In the genomic region with DNA sequence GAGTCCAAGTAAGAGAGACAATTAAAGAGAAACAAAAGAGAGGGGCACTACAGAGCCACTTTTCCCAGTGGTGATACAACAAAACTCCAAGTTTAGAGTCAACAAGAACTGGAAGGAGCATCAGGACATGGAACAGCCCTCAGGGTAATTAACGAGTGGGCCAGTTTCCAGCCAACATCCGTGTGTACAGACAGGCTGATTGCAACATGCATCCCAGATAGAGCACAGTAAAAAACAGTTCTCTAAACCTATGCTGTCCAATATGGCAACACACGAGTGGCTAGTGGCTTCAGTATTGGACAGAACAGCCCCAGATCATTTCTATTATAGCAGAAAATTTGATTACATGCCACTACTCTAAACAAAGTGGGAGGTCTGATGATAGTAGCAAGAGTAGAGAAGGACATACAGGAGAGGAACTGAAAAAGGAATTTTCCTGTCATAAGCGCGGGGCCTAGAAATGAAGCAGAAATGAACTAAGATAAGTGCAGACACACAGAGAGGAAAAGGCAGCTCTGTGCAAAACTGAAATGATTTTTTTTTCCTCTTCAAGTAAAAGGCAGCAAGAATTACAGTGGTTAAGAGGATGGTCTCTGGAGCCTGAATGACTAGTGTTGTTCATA, we compare ENCODE assay signal across 17 cellular contexts.
A peak's percentile ranks its signal among the peaks of the same experiment; 100 is the strongest.
DNase-seq lines count a peak whose midpoint lies in the region; ATAC-seq and TF ChIP-seq lines count a peak whose summit lies in the region.
"Had no signal": no experiment of that assay in that cellular context is flagged by ENCODE, and none has a peak within 500 bp of the region (broad histone marks: within the 10 kb centered on the region; RNA-seq: fewer than 3 reads in every experiment).

No MANE protein-coding gene starts in this region.

- no peak for TF ChIP-seq POLR2A in gastrocnemius medialis (IDR thresholded peaks at IDR 0.05)

- H3K9ac ChIP-seq in SK-N-MC (ENCODE audit: insufficient read length) = no peak overlapping the region

- intact Hi-C loops in left ventricle myocardium superior (cut with micrococcal nuclease) = no loop called here
- intact Hi-C loops in cardiac septum (cut with DNase I) = no loop called here
- intact Hi-C loops in gastrocnemius medialis (cut with DNase I; ENCODE audit: low total_unique reads) = no loop called here

- peak; percentile 24 for ATAC-seq in left ventricle myocardium superior
- ATAC-seq in left lobe of liver = peak; percentile 77
- ATAC-seq in gastrocnemius medialis = no peak
- ATAC-seq: A549, T-cell had no signal

- H3K9me3 ChIP-seq in SK-N-MC (ENCODE audit: low read depth, low read length) (no peaks in the 10 kb centered on the region), gastrocnemius medialis (no peaks in the 10 kb centered on the region)
- H3K9me3 ChIP-seq: A549 had no signal

- H3K27me3 ChIP-seq in gastrocnemius medialis = no peaks in the 10 kb centered on the region

- no peaks in the 10 kb centered on the region for H3K36me3 ChIP-seq in SK-N-MC (ENCODE audit: insufficient read depth, low read length)
- no peaks in the 10 kb centered on the region for H3K36me3 ChIP-seq in gastrocnemius medialis

- DNase-seq in left ventricle myocardium superior (peak; percentile 21), cardiac septum (ENCODE audit: low spot score) (no peak), LNCaP clone FGC (ENCODE audit: low read depth) (peak; percentile 55), SK-N-MC (ENCODE audit: low read depth, low spot score) (peak; percentile 8), left lobe of liver (ENCODE audit: low spot score) (no peak), NCI-H146 (lab: John Stamatoyannopoulos, UW) (no peak), gastrocnemius medialis (no peak), GM10248 (ENCODE audit: extremely low spot score) (no peak)
- DNase-seq: Calu3; CD4-positive, alpha-beta T cell; DMS79 treated with DMSO at 0.1 percent for 48 hours; GDM1; NCI-H1417 treated with DMSO at 0.1 percent for 48 hours; NCI-H2029 treated with DMSO at 0.1 percent for 48 hours; NCI-H510A treated with DMSO at 0.1 percent for 48 hours; T-cell had no signal

- in situ Hi-C loops in gastrocnemius medialis (cut with MboI; ENCODE audit: low sequenced_read_pairs in 4 of 4) = no loop called here

- CTCF ChIA-PET in GM10248 (lab: Yijun Ruan, JAX) = no interaction called here

- no peaks in the 10 kb centered on the region for H3K4me1 ChIP-seq in gastrocnemius medialis
- H3K4me1 ChIP-seq: A549 had no signal

- H3K27ac ChIP-seq in SK-N-MC = no peak overlapping the region
- no peak overlapping the region for H3K27ac ChIP-seq in gastrocnemius medialis
- H3K27ac ChIP-seq: A549 had no signal

- H3K4me3 ChIP-seq in LNCaP clone FGC (ENCODE audit: low read depth, low read length) (no peak overlapping the region), SK-N-MC (no peak overlapping the region), gastrocnemius medialis (no peak overlapping the region)
- H3K4me3 ChIP-seq: A549 had no signal

- TF ChIP-seq CTCF in LNCaP clone FGC (IDR thresholded peaks at IDR 0.05; ENCODE audit: control insufficient read depth, extremely low read depth, insufficient read depth) = no peak
- no peak for TF ChIP-seq CTCF in gastrocnemius medialis (IDR thresholded peaks at IDR 0.05 in 4 of 5, conservative IDR thresholded peaks at IDR 0.05 in 1 of 5)
- no peak for TF ChIP-seq CTCF in GM10248 (IDR thresholded peaks at IDR 0.05; ENCODE audit: control extremely low read depth, extremely low read depth, low read depth, missing control alignments)

- POLR2A ChIA-PET in GM10248 (lab: Yijun Ruan, JAX) = no interaction called here

Comparison
In these comparisons a context has a peak if more than half of its experiments do, and no peak if none do; other contexts are left out.
1. DNase-seq: peak in left ventricle myocardium superior (single experiment), LNCaP clone FGC (single experiment) and SK-N-MC (single experiment); none in cardiac septum (single experiment), left lobe of liver (single experiment), NCI-H146 (single experiment), gastrocnemius medialis (0 of 2) and GM10248 (single experiment).
2. ATAC-seq: peak in left ventricle myocardium superior (single experiment) and left lobe of liver (single experiment); none in gastrocnemius medialis (0 of 2).